ENCODE assay signal across 11 cellular contexts in the genomic region with DNA sequence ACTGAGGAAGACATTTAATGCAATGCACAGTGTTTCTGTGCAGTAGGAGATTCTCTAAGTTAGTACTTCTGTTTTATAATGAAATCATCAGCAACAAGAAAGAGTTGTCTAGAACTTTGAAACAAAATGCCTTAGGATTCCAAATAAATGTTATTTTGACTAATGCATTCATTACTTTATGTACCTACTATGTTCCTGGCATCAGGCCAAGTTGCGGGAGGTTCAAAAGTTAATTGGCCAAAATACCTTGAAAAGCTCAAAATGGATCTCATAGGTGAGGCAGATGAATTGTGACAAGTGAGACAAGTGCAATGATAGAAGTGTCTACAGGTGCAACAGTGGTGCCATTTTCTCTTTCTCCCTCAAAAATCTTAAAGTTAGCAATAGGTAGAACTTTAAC.
"Had no signal": no experiment of that assay in that cellular context is flagged by ENCODE, and none has a peak within 500 bp of the region (broad histone marks: within the 10 kb centered on the region; RNA-seq: fewer than 3 reads in every experiment).

No MANE protein-coding gene starts in this region.

- H3K36me3 ChIP-seq: HAP-1 had no signal

- H3K27ac ChIP-seq: GM23248, HL-60, KMS-11 had no signal

- H3K4me2 ChIP-seq: KMS-11 had no signal

- DNase-seq: GM23248, GOT3, H7, HFFc6, IMR-90, Karpas-422, KBM-7 had no signal

- H3K4me3 ChIP-seq: GM23248, HAP-1 had no signal

- ATAC-seq: HCT116 had no signal

- H3K9ac ChIP-seq: GM23248, KMS-11 had no signal

- H3K9me3 ChIP-seq: HAP-1 had no signal

- H2AFZ ChIP-seq: GM23248 had no signal
